ENCODE assay signal across 8 cellular contexts in the genomic region with DNA sequence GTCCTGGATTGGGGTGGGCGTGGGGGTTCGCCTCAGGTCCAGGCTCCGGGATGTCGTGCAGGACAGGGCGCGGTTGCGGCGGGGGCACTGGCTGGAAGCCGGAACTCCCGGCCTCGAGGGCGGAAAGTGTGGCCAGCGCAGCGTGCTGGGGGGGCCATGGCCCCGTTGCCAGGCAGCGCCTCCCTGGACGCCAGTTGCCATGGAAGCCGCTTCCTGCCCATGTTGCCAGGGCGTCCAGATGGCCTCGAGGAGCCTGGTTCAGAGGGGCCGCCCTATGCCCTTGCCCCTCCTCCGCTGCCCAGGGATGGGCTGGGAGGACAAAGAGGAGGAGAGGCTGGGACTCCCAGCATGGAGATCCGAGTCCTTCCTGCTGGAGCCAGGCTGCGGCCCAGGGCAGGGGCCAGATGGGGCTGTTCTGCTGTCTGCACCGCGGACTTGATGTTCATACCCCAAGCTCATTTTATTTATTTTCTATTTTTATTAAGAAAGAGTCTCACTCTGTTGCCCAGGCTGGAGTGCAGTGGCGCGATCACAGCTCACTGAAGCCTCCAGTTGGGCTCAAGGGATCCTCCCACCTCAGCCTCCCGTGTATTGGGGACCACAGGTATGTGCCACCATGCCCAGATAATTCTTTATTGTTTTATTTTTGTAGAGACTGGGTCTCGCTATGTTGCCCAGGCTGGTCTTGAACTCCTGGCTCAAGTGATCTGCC. TPM values are rescaled to one million over a fixed set of nuclear protein-coding genes. Genes with fewer than 3 reads are reported as not detected.
DNase-seq lines count a peak whose midpoint lies in the region; ATAC-seq, FAIRE-seq and TF ChIP-seq lines count a peak whose summit lies in the region.

No MANE protein-coding gene starts in this region.

- no peaks in the 10 kb centered on the region for H3K36me3 Mint-ChIP-seq in astrocyte (ENCODE audit: low read depth, unreplicated experiment)

- peak overlapping the region; percentile 39 for H3K4me3 ChIP-seq in astrocyte (ENCODE audit: insufficient read depth, low read depth, low read length)
- no peak overlapping the region for H3K4me3 ChIP-seq in HepG2 (replicated peaks in 1 of 3; ENCODE audit: insufficient read depth in 1 of 3, low read depth in 2 of 3, low read length in 3 of 3)

- H4K20me1 ChIP-seq in astrocyte (ENCODE audit: insufficient read depth, low read length) (no peaks in the 10 kb centered on the region), HepG2 (ENCODE audit: insufficient read depth, low read length) (no peaks in the 10 kb centered on the region)

- DNase-seq in DMS 273 treated with DMSO at 0.1 percent for 48 hours (lab: John Stamatoyannopoulos, UW) = peak; percentile 75
- DNase-seq in NCI-H1694 (lab: John Stamatoyannopoulos, UW) = peak; percentile 80
- peak; percentile 55 for DNase-seq in astrocyte (ENCODE audit: low read depth)
- DNase-seq in HepG2 (ENCODE audit: low spot score) = peak; percentile 19
- DNase-seq in activated T-cell treated with anti-CD3 and anti-CD28 coated beads, Interleukin-2, amount 50 U/mL, for 1 hour = no peak
- DNase-seq in activated naive CD4-positive, alpha-beta T cell (lab: John Stamatoyannopoulos, UW) = no peak
- DNase-seq in HK-2 (ENCODE audit: unreplicated experiment) = no peak

- WGBS in HepG2 (ENCODE audit: low lambda C conversion rate) = 36% methylated on average over 8 of the region's 30 CpGs

- intact Hi-C loops in HepG2 (cut with micrococcal nuclease; ENCODE audit: unreplicated experiment) = no loop called here

- in situ Hi-C loops in HepG2 (cut with HindIII; ENCODE audit: extremely low pct_ligation_motif_present, low pct_unique_long_range_greater_than_20kb) = loop anchor here (5.0 to 25.0 kb wide), 3 partner anchors 79 to 1193 kb away; no protein-coding TSS in a partner anchor

- H3K4me3 Mint-ChIP-seq in astrocyte (ENCODE audit: unreplicated experiment) = no peak overlapping the region

- TF ChIP-seq RAD21 in HepG2 (CRISPR knock-in tag; IDR thresholded peaks at IDR 0.05) = no peak

- POLR2A ChIA-PET in HepG2 (lab: Yijun Ruan, JAX) = no interaction called here

- H3K4me1 Mint-ChIP-seq in astrocyte (ENCODE audit: low read depth, unreplicated experiment) = no peaks in the 10 kb centered on the region

- ATAC-seq in HepG2 (no peak; the same call in 2 of the 3 replicates), HG03442 (IDR thresholded peaks at IDR 0.05; ENCODE audit: unreplicated experiment) (no peak)

- H2AFZ ChIP-seq in astrocyte (ENCODE audit: low read depth, low read length) = no peak overlapping the region
- no peak overlapping the region for H2AFZ ChIP-seq in HepG2 (ENCODE audit: low read length)

- H3K27me3 ChIP-seq in astrocyte (ENCODE audit: insufficient read depth, low read length) = peaks cover 4% of the 10 kb centered on the region
- H3K27me3 ChIP-seq in HepG2 (ENCODE audit: control insufficient read depth in 1 of 2, insufficient read depth in 2 of 2, low read length in 2 of 2) = peaks cover 17 to 53% of the 10 kb centered on the region in 2 experiments

- H3K36me3 ChIP-seq in astrocyte (ENCODE audit: insufficient read depth, low read length) = no peaks in the 10 kb centered on the region
- H3K36me3 ChIP-seq in HepG2 (replicated peaks in 1 of 2; ENCODE audit: control insufficient read depth in 1 of 2, insufficient read depth in 2 of 2, low read length in 2 of 2) = no peaks in the 10 kb centered on the region

- no peak for TF ChIP-seq POLR2A in HepG2 (IDR thresholded peaks at IDR 0.05; ENCODE audit: insufficient read depth in 1 of 2, low read depth in 2 of 2, low read length in 2 of 2)

- BruUV-seq in HepG2 (replicated peaks; lab: Mats Ljungman, UMichigan) = no TSS peak

- CTCF ChIA-PET in HepG2 (lab: Yijun Ruan, JAX; ENCODE audit: low intra/inter-chr PET ratio, low total read pairs) = interaction anchor here (1.2 to 4.1 kb wide), 2 partner anchors 130 to 301 kb away, joined by 4 to 28 read pairs; no protein-coding TSS in a partner anchor

- H3K79me2 ChIP-seq in astrocyte (ENCODE audit: insufficient read depth, low read length) (no peaks in the 10 kb centered on the region), HepG2 (ENCODE audit: insufficient read depth, low read length) (no peaks in the 10 kb centered on the region)

- no peak for TF ChIP-seq EP300 in HepG2 (IDR thresholded peaks at IDR 0.05; ENCODE audit: low read depth in 2 of 2, low read length in 2 of 2)
- TF ChIP-seq EP300 in HepG2 (CRISPR knock-in tag; IDR thresholded peaks at IDR 0.05; ENCODE audit: borderline replicate concordance) = no peak

- H3K9me3 Mint-ChIP-seq in astrocyte (ENCODE audit: unreplicated experiment) = no peaks in the 10 kb centered on the region

- peaks cover 11% of the 10 kb centered on the region for H3K27me3 Mint-ChIP-seq in astrocyte (ENCODE audit: low read depth, unreplicated experiment)

- no peak for FAIRE-seq in astrocyte (lab: Jason Lieb, UNC)
- FAIRE-seq in HepG2 (lab: Jason Lieb, UNC) = no peak

- no peak overlapping the region for H3K27ac ChIP-seq in astrocyte (ENCODE audit: low read depth, low read length)
- H3K27ac ChIP-seq in HepG2 (ENCODE audit: extremely low read length, insufficient read depth, low read length) = no peak overlapping the region

- no peak for TF ChIP-seq CTCF in astrocyte (IDR thresholded peaks at IDR 0.05; ENCODE audit: insufficient read depth, low read depth, low read length)
- no peak for TF ChIP-seq CTCF in HepG2 (CRISPR knock-in tag; IDR thresholded peaks at IDR 0.05)

- H3K9me3 ChIP-seq in astrocyte (ENCODE audit: insufficient read depth, low read depth, low read length) (no peaks in the 10 kb centered on the region), HepG2 (ENCODE audit: low read length) (no peaks in the 10 kb centered on the region)

- peak overlapping the region; percentile 84 for H3K4me2 ChIP-seq in astrocyte (ENCODE audit: low read length)
- no peak overlapping the region for H3K4me2 ChIP-seq in HepG2 (ENCODE audit: low read depth, low read length)

- H3K27ac Mint-ChIP-seq in astrocyte (ENCODE audit: unreplicated experiment) = no peak overlapping the region

- H3K9ac ChIP-seq in astrocyte (ENCODE audit: low read length) = peak overlapping the region; percentile 57
- H3K9ac ChIP-seq in HepG2 (ENCODE audit: insufficient read depth, low read depth, low read length) = no peak overlapping the region

- no peaks in the 10 kb centered on the region for H3K4me1 ChIP-seq in astrocyte (ENCODE audit: insufficient read depth, low read length)
- no peaks in the 10 kb centered on the region for H3K4me1 ChIP-seq in HepG2 (ENCODE audit: insufficient read depth, low read length)

RNA-seq across cellular contexts. Expression of gene CCDC188, which starts 4.6 kb away (rescaled TPM):
- total RNA-seq in astrocyte (not detected in 2 replicates), HepG2 (2016; rRNA removed; fragmentation: Illumina TruSeq; extraction: Trizol) (not detected in 2 replicates)
- not detected in 2 replicates for total RNA-seq in HepG2 (2016; cell fraction: cytosol; rRNA removed; fragmentation: Illumina TruSeq; extraction: Trizol; ENCODE audit: low read depth)
- not detected in 2 replicates for total RNA-seq in HepG2 (2016; cell fraction: insoluble cytoplasmic fraction; rRNA removed; fragmentation: Illumina TruSeq; extraction: Trizol)
- not detected in 2 replicates for total RNA-seq in HepG2 (2016; cell fraction: membrane; rRNA removed; fragmentation: Illumina TruSeq; extraction: Trizol)
- not detected in 2 replicates for total RNA-seq in HepG2 (2016; cell fraction: nucleus; rRNA removed; fragmentation: Illumina TruSeq; extraction: Trizol)
- polyA plus RNA-seq in HepG2 (2011; rRNA removed) = not detected in 2 replicates
- polyA plus RNA-seq in HepG2 (2011; cell fraction: cytosol; rRNA removed) = not detected in 2 replicates
- not detected in 2 replicates for polyA plus RNA-seq in HepG2 (2011; cell fraction: nucleus; rRNA removed)
- polyA plus RNA-seq in HepG2 (2012) = not detected in 2 replicates
- polyA plus RNA-seq in HepG2 (2016; cell fraction: cytosol; fragmentation: Illumina TruSeq; extraction: Trizol; ENCODE audit: low read depth) = not detected in 2 replicates
- polyA plus RNA-seq in HepG2 (2016; cell fraction: insoluble cytoplasmic fraction; fragmentation: Illumina TruSeq; extraction: Trizol; ENCODE audit: low read depth) = not detected in 2 replicates
- polyA plus RNA-seq in HepG2 (2016; cell fraction: membrane; fragmentation: Illumina TruSeq; extraction: Trizol; ENCODE audit: low read depth) = not detected in 2 replicates
- polyA plus RNA-seq in HepG2 (2016; cell fraction: nucleus; fragmentation: Illumina TruSeq; extraction: Trizol; ENCODE audit: insufficient read depth, low read depth) = not detected in 2 replicates
- not detected in 2 replicates for polyA minus RNA-seq in HepG2 (2011; rRNA and poly(A)+ RNA removed; ENCODE audit: low replicate concordance)
- polyA minus RNA-seq in HepG2 (2011; cell fraction: cytosol; rRNA and poly(A)+ RNA removed) = not detected in 2 replicates
- not detected in 2 replicates for polyA minus RNA-seq in HepG2 (2011; cell fraction: nucleus; rRNA and poly(A)+ RNA removed)

RNA-seq across cellular contexts. Expression of gene ZDHHC8, which starts 23.9 kb away (rescaled TPM):
- total RNA-seq in astrocyte = 88.3 and 93.7 TPM in 2 replicates
- 2.2 and 7.5 TPM in 2 replicates for total RNA-seq in HepG2 (2016; rRNA removed; fragmentation: Illumina TruSeq; extraction: Trizol)
- 9.7 and 13.0 TPM in 2 replicates for total RNA-seq in HepG2 (2016; cell fraction: cytosol; rRNA removed; fragmentation: Illumina TruSeq; extraction: Trizol; ENCODE audit: low read depth)
- 2.3 and 6.9 TPM in 2 replicates for total RNA-seq in HepG2 (2016; cell fraction: insoluble cytoplasmic fraction; rRNA removed; fragmentation: Illumina TruSeq; extraction: Trizol)
- total RNA-seq in HepG2 (2016; cell fraction: membrane; rRNA removed; fragmentation: Illumina TruSeq; extraction: Trizol) = 7.3 and 7.7 TPM in 2 replicates
- total RNA-seq in HepG2 (2016; cell fraction: nucleus; rRNA removed; fragmentation: Illumina TruSeq; extraction: Trizol) = 10.4 and 12.9 TPM in 2 replicates
- 21.3 and 23.8 TPM in 2 replicates for polyA plus RNA-seq in HepG2 (2011; rRNA removed)
- polyA plus RNA-seq in HepG2 (2011; cell fraction: cytosol; rRNA removed) = 7.4 and 11.5 TPM in 2 replicates
- 339 and 424 TPM in 2 replicates for polyA plus RNA-seq in HepG2 (2011; cell fraction: nucleus; rRNA removed)
- polyA plus RNA-seq in HepG2 (2012) = 20.4 and 23.6 TPM in 2 replicates
- 4.7 and 5.5 TPM in 2 replicates for polyA plus RNA-seq in HepG2 (2016; cell fraction: cytosol; fragmentation: Illumina TruSeq; extraction: Trizol; ENCODE audit: low read depth)
- polyA plus RNA-seq in HepG2 (2016; cell fraction: insoluble cytoplasmic fraction; fragmentation: Illumina TruSeq; extraction: Trizol; ENCODE audit: low read depth) = 6.9 and 9.6 TPM in 2 replicates
- polyA plus RNA-seq in HepG2 (2016; cell fraction: membrane; fragmentation: Illumina TruSeq; extraction: Trizol; ENCODE audit: low read depth) = 13.6 and 14.9 TPM in 2 replicates
- 107 and 110 TPM in 2 replicates for polyA plus RNA-seq in HepG2 (2016; cell fraction: nucleus; fragmentation: Illumina TruSeq; extraction: Trizol; ENCODE audit: insufficient read depth, low read depth)
- polyA minus RNA-seq in HepG2 (2011; rRNA and poly(A)+ RNA removed; ENCODE audit: low replicate concordance) = 10.0 and 10.2 TPM in 2 replicates
- 4.3 and 6.2 TPM in 2 replicates for polyA minus RNA-seq in HepG2 (2011; cell fraction: cytosol; rRNA and poly(A)+ RNA removed)
- 11.3 and 19.8 TPM in 2 replicates for polyA minus RNA-seq in HepG2 (2011; cell fraction: nucleus; rRNA and poly(A)+ RNA removed)

RNA-seq across cellular contexts. Expression of gene TRMT2A, which starts 38.5 kb away (rescaled TPM):
- total RNA-seq in astrocyte = 32.9 and 35.1 TPM in 2 replicates
- 18.4 and 30.3 TPM in 2 replicates for total RNA-seq in HepG2 (2016; rRNA removed; fragmentation: Illumina TruSeq; extraction: Trizol)
- total RNA-seq in HepG2 (2016; cell fraction: cytosol; rRNA removed; fragmentation: Illumina TruSeq; extraction: Trizol; ENCODE audit: low read depth) = 11.5 and 14.4 TPM in 2 replicates
- 16.2 and 32.5 TPM in 2 replicates for total RNA-seq in HepG2 (2016; cell fraction: insoluble cytoplasmic fraction; rRNA removed; fragmentation: Illumina TruSeq; extraction: Trizol)
- total RNA-seq in HepG2 (2016; cell fraction: membrane; rRNA removed; fragmentation: Illumina TruSeq; extraction: Trizol) = 15.5 and 21.4 TPM in 2 replicates
- total RNA-seq in HepG2 (2016; cell fraction: nucleus; rRNA removed; fragmentation: Illumina TruSeq; extraction: Trizol) = 35.9 and 49.2 TPM in 2 replicates
- polyA plus RNA-seq in HepG2 (2011; rRNA removed) = 24.0 and 30.8 TPM in 2 replicates
- polyA plus RNA-seq in HepG2 (2011; cell fraction: cytosol; rRNA removed) = 12.3 and 19.2 TPM in 2 replicates
- 251 and 263 TPM in 2 replicates for polyA plus RNA-seq in HepG2 (2011; cell fraction: nucleus; rRNA removed)
- 17.6 and 20.5 TPM in 2 replicates for polyA plus RNA-seq in HepG2 (2012)
- polyA plus RNA-seq in HepG2 (2016; cell fraction: cytosol; fragmentation: Illumina TruSeq; extraction: Trizol; ENCODE audit: low read depth) = 7.7 TPM in 2 replicates
- polyA plus RNA-seq in HepG2 (2016; cell fraction: insoluble cytoplasmic fraction; fragmentation: Illumina TruSeq; extraction: Trizol; ENCODE audit: low read depth) = 20.9 and 22.1 TPM in 2 replicates
- polyA plus RNA-seq in HepG2 (2016; cell fraction: membrane; fragmentation: Illumina TruSeq; extraction: Trizol; ENCODE audit: low read depth) = 11.9 and 13.0 TPM in 2 replicates
- polyA plus RNA-seq in HepG2 (2016; cell fraction: nucleus; fragmentation: Illumina TruSeq; extraction: Trizol; ENCODE audit: insufficient read depth, low read depth) = 95.8 and 103 TPM in 2 replicates
- 51.2 and 62.1 TPM in 2 replicates for polyA minus RNA-seq in HepG2 (2011; rRNA and poly(A)+ RNA removed; ENCODE audit: low replicate concordance)
- polyA minus RNA-seq in HepG2 (2011; cell fraction: cytosol; rRNA and poly(A)+ RNA removed) = 10.6 and 13.6 TPM in 2 replicates
- polyA minus RNA-seq in HepG2 (2011; cell fraction: nucleus; rRNA and poly(A)+ RNA removed) = 48.9 and 53.0 TPM in 2 replicates

RNA-seq across cellular contexts. Expression of gene RANBP1, which starts 39.6 kb away (rescaled TPM):
- total RNA-seq in astrocyte (149 and 164 TPM in 2 replicates), HepG2 (2016; rRNA removed; fragmentation: Illumina TruSeq; extraction: Trizol) (492 and 544 TPM in 2 replicates)
- 261 and 299 TPM in 2 replicates for total RNA-seq in HepG2 (2016; cell fraction: cytosol; rRNA removed; fragmentation: Illumina TruSeq; extraction: Trizol; ENCODE audit: low read depth)
- total RNA-seq in HepG2 (2016; cell fraction: insoluble cytoplasmic fraction; rRNA removed; fragmentation: Illumina TruSeq; extraction: Trizol) = 488 and 609 TPM in 2 replicates
- 327 and 371 TPM in 2 replicates for total RNA-seq in HepG2 (2016; cell fraction: membrane; rRNA removed; fragmentation: Illumina TruSeq; extraction: Trizol)
- 174 and 196 TPM in 2 replicates for total RNA-seq in HepG2 (2016; cell fraction: nucleus; rRNA removed; fragmentation: Illumina TruSeq; extraction: Trizol)
- 167 and 181 TPM in 2 replicates for polyA plus RNA-seq in HepG2 (2011; rRNA removed)
- 186 and 192 TPM in 2 replicates for polyA plus RNA-seq in HepG2 (2011; cell fraction: cytosol; rRNA removed)
- 148 and 170 TPM in 2 replicates for polyA plus RNA-seq in HepG2 (2011; cell fraction: nucleus; rRNA removed)
- 127 and 149 TPM in 2 replicates for polyA plus RNA-seq in HepG2 (2012)
- 239 and 293 TPM in 2 replicates for polyA plus RNA-seq in HepG2 (2016; cell fraction: cytosol; fragmentation: Illumina TruSeq; extraction: Trizol; ENCODE audit: low read depth)
- polyA plus RNA-seq in HepG2 (2016; cell fraction: insoluble cytoplasmic fraction; fragmentation: Illumina TruSeq; extraction: Trizol; ENCODE audit: low read depth) = 614 and 703 TPM in 2 replicates
- polyA plus RNA-seq in HepG2 (2016; cell fraction: membrane; fragmentation: Illumina TruSeq; extraction: Trizol; ENCODE audit: low read depth) = 272 and 323 TPM in 2 replicates
- polyA plus RNA-seq in HepG2 (2016; cell fraction: nucleus; fragmentation: Illumina TruSeq; extraction: Trizol; ENCODE audit: insufficient read depth, low read depth) = 346 and 368 TPM in 2 replicates
- 156 and 233 TPM in 2 replicates for polyA minus RNA-seq in HepG2 (2011; rRNA and poly(A)+ RNA removed; ENCODE audit: low replicate concordance)
- polyA minus RNA-seq in HepG2 (2011; cell fraction: cytosol; rRNA and poly(A)+ RNA removed) = 76.0 and 88.9 TPM in 2 replicates
- 52.2 and 57.9 TPM in 2 replicates for polyA minus RNA-seq in HepG2 (2011; cell fraction: nucleus; rRNA and poly(A)+ RNA removed)

Comparison
In these comparisons a context has a peak if more than half of its experiments do, and no peak if none do; other contexts are left out.
1. DNase-seq: peak in DMS 273 treated with DMSO at 0.1 percent for 48 hours (single experiment), NCI-H1694 (single experiment), astrocyte (single experiment) and HepG2 (single experiment); none in activated T-cell treated with anti-CD3 and anti-CD28 coated beads, Interleukin-2, amount 50 U/mL, for 1 hour (single experiment), activated naive CD4-positive, alpha-beta T cell (0 of 4) and HK-2 (single experiment).